8 cellular contexts compared by ENCODE assay signal in the genomic region with DNA sequence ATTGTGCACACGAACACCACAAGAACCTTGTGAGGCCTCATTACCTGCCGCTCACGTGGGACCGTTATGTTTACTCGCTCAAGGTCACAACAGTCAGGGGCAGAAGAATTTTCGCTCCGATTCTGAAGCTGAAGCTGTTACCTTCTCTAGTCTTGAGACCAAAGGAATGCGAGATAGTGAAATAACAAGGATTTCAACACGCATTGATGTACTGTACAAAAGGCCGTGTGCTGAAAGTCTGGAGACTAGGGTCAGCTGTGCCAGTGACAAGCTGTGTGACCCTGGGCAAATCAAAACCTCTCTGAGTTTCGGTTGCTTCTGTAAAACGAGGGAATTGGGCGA. TPM values are rescaled to one million over a fixed set of nuclear protein-coding genes. Genes with fewer than 3 reads are reported as not detected.
DNase-seq lines count a peak whose midpoint lies in the region; ATAC-seq and TF ChIP-seq lines count a peak whose summit lies in the region.

No MANE protein-coding gene starts in this region.

- ATAC-seq in HG02571 (IDR thresholded peaks at IDR 0.05; ENCODE audit: unreplicated experiment) (peak; percentile 13), GM21737 (IDR thresholded peaks at IDR 0.05; ENCODE audit: unreplicated experiment) (no peak)

- no peaks in the 10 kb centered on the region for H3K27me3 Mint-ChIP-seq in Calu3 (ENCODE audit: unreplicated experiment)

- no peaks in the 10 kb centered on the region for H3K36me3 ChIP-seq in Peyer's patch

- intact Hi-C loops in Calu3 (cut with micrococcal nuclease; ENCODE audit: unreplicated experiment) = loop anchor here (10.0 kb wide), 1 partner anchor 111 kb away; a partner anchor contains a TSS

- no peak for TF ChIP-seq POLR2A in Peyer's patch (IDR thresholded peaks at IDR 0.05)

- peaks cover 6% of the 10 kb centered on the region for H3K9me3 Mint-ChIP-seq in Calu3 (ENCODE audit: low read depth, unreplicated experiment)

- H3K27ac Mint-ChIP-seq in Calu3 (ENCODE audit: unreplicated experiment) = peak overlapping the region; percentile 85

- peak overlapping the region; percentile 82 for H3K4me3 Mint-ChIP-seq in Calu3 (ENCODE audit: low read depth, unreplicated experiment)

- H3K27ac ChIP-seq in Peyer's patch = peak overlapping the region; percentile 92 to 97 (median 96)
- H3K27ac ChIP-seq in angular gyrus (ENCODE audit: low read depth, low read length) = peak overlapping the region; percentile 95
- H3K27ac ChIP-seq in layer of hippocampus (ENCODE audit: low read depth, low read length) = peak overlapping the region; percentile 93

- H3K36me3 Mint-ChIP-seq in Calu3 (ENCODE audit: insufficient read depth, unreplicated experiment) = peaks cover 19% of the 10 kb centered on the region

- H3K27me3 ChIP-seq in Peyer's patch (no peaks in the 10 kb centered on the region), layer of hippocampus (ENCODE audit: control insufficient read depth, insufficient read depth, low read length) (no peaks in the 10 kb centered on the region)

- TF ChIP-seq CTCF in Calu3 (IDR thresholded peaks at IDR 0.05; ENCODE audit: unreplicated experiment) = no peak
- no peak for TF ChIP-seq CTCF in Peyer's patch (IDR thresholded peaks at IDR 0.05)

- H3K9me3 ChIP-seq in Peyer's patch = no peaks in the 10 kb centered on the region

- no TSS peak for BruUV-seq in Calu3 (replicated peaks; lab: Mats Ljungman, UMichigan)

- peaks cover 39% of the 10 kb centered on the region for H3K4me1 Mint-ChIP-seq in Calu3 (ENCODE audit: low read depth, unreplicated experiment)

- peaks cover 0 to 5% (median 2%) of the 10 kb centered on the region in 4 donors for H3K4me1 ChIP-seq in Peyer's patch

- H3K4me3 ChIP-seq in Peyer's patch = peak overlapping the region; percentile 66 to 98 (median 78)

- CTCF ChIA-PET in Calu3 (lab: Charles Lee) = no interaction called here

- DNase-seq in Calu3 (no peak), Peyer's patch (peak; percentile 52 to 81 (median 70)), retina (no peak)
- peak; percentile 17 for DNase-seq in stimulated activated CD8-positive, alpha-beta memory T cell treated with anti-CD3 and anti-CD28 coated beads, Interleukin-12 subunit alpha, Interleukin-12 subunit beta, amount 100 ng/mL, for 4 hours (ENCODE audit: low read depth)

RNA-seq across cellular contexts. Expression of a gene that starts 0.6 kb away (rescaled TPM):
- total RNA-seq in Calu3 (2022) (8.5 and 10.2 TPM in 2 replicates), Peyer's patch (10 to 100 TPM in 1 of 4 donors, 1 to 10 TPM in 2, under 1 TPM in 1; 0.85 to 11.6 (median 1.8) TPM)

Comparison
In these comparisons a context has a peak if more than half of its experiments do, and no peak if none do; other contexts are left out.
1. DNase-seq: peak in Peyer's patch (3 of 3) and stimulated activated CD8-positive, alpha-beta memory T cell treated with anti-CD3 and anti-CD28 coated beads, Interleukin-12 subunit alpha, Interleukin-12 subunit beta, amount 100 ng/mL, for 4 hours (single experiment); none in Calu3 (single experiment) and retina (single experiment).
2. Peak in every context shown above with its lines, with median percentiles within 50 percentile points of each other: H3K27ac ChIP-seq.